28 cellular contexts compared by ENCODE assay signal in the genomic region with DNA sequence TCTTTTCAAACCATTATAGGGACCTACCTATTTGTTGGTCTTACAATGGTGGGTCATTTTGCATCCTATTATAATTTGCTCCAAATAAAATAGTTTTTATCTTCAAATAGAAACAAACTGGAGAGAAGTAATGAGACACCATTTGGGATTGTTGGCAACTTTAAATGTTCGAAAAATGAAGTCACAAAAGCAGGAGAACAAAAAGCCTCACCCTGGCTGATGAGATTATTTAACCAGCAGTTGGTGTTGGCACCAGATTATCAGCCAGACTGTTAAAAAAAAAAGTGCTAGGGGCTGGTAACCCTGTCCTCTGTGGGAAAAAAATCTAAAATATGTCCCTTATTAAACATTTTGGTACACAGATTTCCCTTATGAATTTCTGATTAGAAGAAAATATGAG.
"Had no signal": no experiment of that assay in that cellular context is flagged by ENCODE, and none has a peak within 500 bp of the region (broad histone marks: within the 10 kb centered on the region; RNA-seq: fewer than 3 reads in every experiment).

No MANE protein-coding gene starts in this region.

- H3K4me3 ChIP-seq: heart left ventricle, hepatocyte, lung, neural progenitor cell, ovary, right atrium auricular region, spleen, suprapubic skin, thoracic aorta, tibial artery, upper lobe of right lung had no signal

- H3K9ac ChIP-seq: neural progenitor cell had no signal

- ATAC-seq: left lobe of liver; natural killer cell; sciatic nerve; stimulated activated effector memory CD8-positive, alpha-beta T cell treated with anti-CD3 and anti-CD28 coated beads, Interleukin-12 subunit alpha, Interleukin-12 subunit beta, amount 100 ng/mL, for 72 hours; upper lobe of right lung had no signal

- H3K27me3 Mint-ChIP-seq: progenitor cell of endocrine pancreas; stimulated activated naive CD8-positive, alpha-beta T cell treated with anti-CD3 and anti-CD28 coated beads, Interleukin-15, Interleukin-2, amounts not matched to agents 100 ng/mL and 50 ng/mL, for 24 hours had no signal

- H3K9me3 Mint-ChIP-seq: stimulated activated effector memory CD8-positive, alpha-beta T cell treated with anti-CD3 and anti-CD28 coated beads, Interleukin-12 subunit alpha, Interleukin-12 subunit beta, amount 100 ng/mL, for 72 hours had no signal

- DNase-seq: heart left ventricle; islet precursor cell; mesendoderm; naive B cell; natural killer cell; nephron progenitor cell; occipital lobe; ovary; small intestine; spleen; stimulated activated CD4-positive, alpha-beta T cell treated with anti-CD3 and anti-CD28 coated beads, Interleukin-4, amount 100 ng/mL, for 24 hours; stimulated activated naive CD4-positive, alpha-beta T cell; tibial artery; trophoblast cell; upper lobe of right lung had no signal

- H3K27me3 ChIP-seq: heart left ventricle, hepatocyte, neural progenitor cell, neutrophil, ovary, right atrium auricular region, spleen, suprapubic skin, tibial artery, upper lobe of right lung had no signal

- H3K4me1 ChIP-seq: right atrium auricular region, suprapubic skin, upper lobe of right lung had no signal

- H3K27ac ChIP-seq: hepatocyte, neural progenitor cell, neutrophil, ovary, right atrium auricular region, spleen, suprapubic skin, thoracic aorta, tibial artery, upper lobe of right lung had no signal

- H3K4me3 Mint-ChIP-seq: mesothelial cell of epicardium; naive B cell; natural killer cell; nephron progenitor cell; neural progenitor cell; stimulated activated effector memory CD8-positive, alpha-beta T cell treated with anti-CD3 and anti-CD28 coated beads, Interleukin-12 subunit alpha, Interleukin-12 subunit beta, amount 100 ng/mL, for 72 hours; stimulated activated naive CD8-positive, alpha-beta T cell treated with anti-CD3 and anti-CD28 coated beads, Interleukin-15, Interleukin-2, amounts not matched to agents 100 ng/mL and 50 ng/mL, for 24 hours had no signal

- H2AFZ ChIP-seq: hepatocyte had no signal

- H3K4me2 ChIP-seq: hepatocyte, neural progenitor cell had no signal

- H3K27ac Mint-ChIP-seq: mesothelial cell of epicardium; nephron progenitor cell; neural progenitor cell; progenitor cell of endocrine pancreas; stimulated activated effector memory CD8-positive, alpha-beta T cell treated with anti-CD3 and anti-CD28 coated beads, Interleukin-12 subunit alpha, Interleukin-12 subunit beta, amount 100 ng/mL, for 72 hours; stimulated activated naive CD8-positive, alpha-beta T cell treated with anti-CD3 and anti-CD28 coated beads, Interleukin-15, Interleukin-2, amounts not matched to agents 100 ng/mL and 50 ng/mL, for 24 hours had no signal

- H3K4me1 Mint-ChIP-seq: mesothelial cell of epicardium, nephron progenitor cell, neural progenitor cell had no signal

- H3K36me3 ChIP-seq: heart left ventricle, neural progenitor cell, neutrophil, ovary, right atrium auricular region, spleen, suprapubic skin, thoracic aorta, tibial artery, upper lobe of right lung had no signal

- H3K36me3 Mint-ChIP-seq: mesothelial cell of epicardium; neural progenitor cell; stimulated activated effector memory CD8-positive, alpha-beta T cell treated with anti-CD3 and anti-CD28 coated beads, Interleukin-12 subunit alpha, Interleukin-12 subunit beta, amount 100 ng/mL, for 72 hours had no signal

- H3K9me3 ChIP-seq: neutrophil, ovary, right atrium auricular region, suprapubic skin, thoracic aorta, tibial artery, upper lobe of right lung had no signal

- H3K79me2 ChIP-seq: hepatocyte had no signal
